ENCODE assay signal across 8 cellular contexts in the genomic region with DNA sequence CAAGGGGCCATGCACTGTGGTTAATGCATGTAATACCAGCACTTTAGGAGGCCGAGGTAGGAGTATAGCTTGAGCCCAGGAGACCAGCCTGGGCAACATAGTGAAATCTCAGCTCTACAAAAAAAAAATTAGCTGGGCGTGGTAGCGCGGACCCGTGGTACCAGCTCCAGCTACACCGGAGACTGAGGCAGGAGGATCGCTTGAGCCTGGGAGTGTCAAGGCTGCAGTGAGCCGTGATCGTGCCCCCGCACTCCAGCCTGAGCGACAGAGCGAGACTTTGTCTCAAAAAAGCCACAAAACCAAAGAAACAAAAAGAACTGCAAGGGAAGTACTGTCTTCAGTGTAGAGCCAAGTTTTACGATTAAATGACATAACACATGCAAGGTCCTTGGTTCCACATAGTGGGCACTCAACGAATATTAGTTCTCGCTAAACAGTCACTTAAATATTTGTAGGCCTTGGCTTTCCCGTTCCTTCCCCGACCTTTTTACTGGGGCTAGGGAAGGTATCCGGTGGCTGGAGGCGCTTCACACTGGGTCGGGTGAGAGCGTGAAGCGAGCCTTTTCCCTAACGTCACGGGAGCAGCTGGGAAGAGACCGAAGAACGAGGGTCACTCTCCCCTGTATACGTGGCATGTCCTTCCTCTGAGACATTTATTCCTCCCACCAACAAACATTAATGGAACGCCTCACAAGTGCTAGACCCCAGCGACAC. TPM values are rescaled to one million over a fixed set of nuclear protein-coding genes. Genes with fewer than 3 reads are reported as not detected.
DNase-seq lines count a peak whose midpoint lies in the region; ATAC-seq and TF ChIP-seq lines count a peak whose summit lies in the region.

No MANE protein-coding gene starts in this region.

- intact Hi-C loops in activated CD4-positive, alpha-beta memory T cell treated with anti-CD3 and anti-CD28 coated beads for 36 hours (cut with micrococcal nuclease) = loop anchor here (1.0 to 5.0 kb wide), 8 partner anchors 16 to 949 kb away; a partner anchor contains a TSS

- H3K27ac ChIP-seq in parathyroid adenoma = peak overlapping the region; percentile 92

- no peak for TF ChIP-seq CTCF in fibroblast of villous mesenchyme (IDR thresholded peaks at IDR 0.05; ENCODE audit: insufficient read depth, low read depth, low read length)
- TF ChIP-seq CTCF in parathyroid adenoma (IDR thresholded peaks at IDR 0.05) = no peak

- H3K27me3 ChIP-seq in parathyroid adenoma (ENCODE audit: control insufficient read depth, insufficient read depth, low read length) = no peaks in the 10 kb centered on the region

- H3K4me1 Mint-ChIP-seq in activated CD4-positive, alpha-beta memory T cell treated with anti-CD3 and anti-CD28 coated beads for 36 hours (ENCODE audit: low read depth) = peaks cover 28% of the 10 kb centered on the region

- CTCF ChIA-PET in activated CD4-positive, alpha-beta memory T cell treated with anti-CD3 and anti-CD28 coated beads for 36 hours (lab: Charles Lee) = no interaction called here

- POLR2A ChIA-PET in activated CD4-positive, alpha-beta memory T cell treated with anti-CD3 and anti-CD28 coated beads for 36 hours (lab: Charles Lee) = interaction anchor here (0.9 to 2.0 kb wide), 3 partner anchors 64 to 67 kb away, joined by 3 to 5 read pairs (median 3); a partner anchor contains a TSS

- H3K9ac ChIP-seq in parathyroid adenoma = no peak overlapping the region

- peak overlapping the region; percentile 98 for H3K4me3 Mint-ChIP-seq in activated CD4-positive, alpha-beta memory T cell treated with anti-CD3 and anti-CD28 coated beads for 36 hours

- H2AFZ ChIP-seq in parathyroid adenoma = peak overlapping the region; percentile 100

- H3K27ac Mint-ChIP-seq in activated CD4-positive, alpha-beta memory T cell treated with anti-CD3 and anti-CD28 coated beads for 36 hours = peak overlapping the region; percentile 94

- no peaks in the 10 kb centered on the region for H3K9me3 Mint-ChIP-seq in activated CD4-positive, alpha-beta memory T cell treated with anti-CD3 and anti-CD28 coated beads for 36 hours

- ATAC-seq in HG03196 (IDR thresholded peaks at IDR 0.05; ENCODE audit: unreplicated experiment) (peak; percentile 2), HG03565 (IDR thresholded peaks at IDR 0.05; ENCODE audit: unreplicated experiment) (no peak)

- DNase-seq in DMS114 treated with DMSO at 0.1 percent for 48 hours (lab: John Stamatoyannopoulos, UW; ENCODE audit: unreplicated experiment) (peak; percentile 27), fibroblast of villous mesenchyme (ENCODE audit: low read depth) (peak; percentile 63), NCI-H748 treated with DMSO at 0.1 percent for 48 hours (lab: John Stamatoyannopoulos, UW) (no peak), retina (no peak)
- DNase-seq in activated CD4-positive, alpha-beta memory T cell treated with anti-CD3 and anti-CD28 coated beads for 36 hours = peak; percentile 25

- H3K27me3 Mint-ChIP-seq in activated CD4-positive, alpha-beta memory T cell treated with anti-CD3 and anti-CD28 coated beads for 36 hours = no peaks in the 10 kb centered on the region

- H3K4me3 ChIP-seq in fibroblast of villous mesenchyme (ENCODE audit: low read depth, low read length) (peak overlapping the region; percentile 93), parathyroid adenoma (ENCODE audit: low read depth, low read length) (peak overlapping the region; percentile 86)

- no peaks in the 10 kb centered on the region for H3K9me3 ChIP-seq in parathyroid adenoma (ENCODE audit: control insufficient read depth, low read length)

- peaks cover 9% of the 10 kb centered on the region for H3K4me1 ChIP-seq in parathyroid adenoma

- H3K4me2 ChIP-seq in parathyroid adenoma (ENCODE audit: low read length) = peak overlapping the region; percentile 90

- peaks cover 25% of the 10 kb centered on the region for H3K36me3 Mint-ChIP-seq in activated CD4-positive, alpha-beta memory T cell treated with anti-CD3 and anti-CD28 coated beads for 36 hours

- no peaks in the 10 kb centered on the region for H3K36me3 ChIP-seq in parathyroid adenoma (ENCODE audit: control insufficient read depth, insufficient read depth, low read length)

- H3K79me2 ChIP-seq in parathyroid adenoma = peaks cover 26% of the 10 kb centered on the region

RNA-seq across cellular contexts. Expression of a gene that starts 1.0 kb away (rescaled TPM):
- total RNA-seq in activated CD4-positive, alpha-beta memory T cell treated with anti-CD3 and anti-CD28 coated beads for 36 hours = 100 to 1,000 TPM; 208 to 235 TPM
- total RNA-seq in fibroblast of villous mesenchyme = 205 and 241 TPM in 2 replicates

RNA-seq across cellular contexts. Expression of a gene that starts 33.1 kb away (rescaled TPM):
- not detected for total RNA-seq in activated CD4-positive, alpha-beta memory T cell treated with anti-CD3 and anti-CD28 coated beads for 36 hours
- not detected in 2 replicates for total RNA-seq in fibroblast of villous mesenchyme

RNA-seq across cellular contexts. Expression of a gene that starts 57.5 kb away (rescaled TPM):
- under 1 TPM; 0.75 to 0.86 TPM for total RNA-seq in activated CD4-positive, alpha-beta memory T cell treated with anti-CD3 and anti-CD28 coated beads for 36 hours
- 0.43 and 0.97 TPM in 2 replicates for total RNA-seq in fibroblast of villous mesenchyme

Comparison
In these comparisons a context has a peak if more than half of its experiments do, and no peak if none do; other contexts are left out.
1. DNase-seq: peak in DMS114 treated with DMSO at 0.1 percent for 48 hours (single experiment), activated CD4-positive, alpha-beta memory T cell treated with anti-CD3 and anti-CD28 coated beads for 36 hours (single experiment) and fibroblast of villous mesenchyme (single experiment); none in NCI-H748 treated with DMSO at 0.1 percent for 48 hours (single experiment) and retina (single experiment).